1 cellular context compared by ENCODE assay signal in genomic region chr19:40778045-40778864, GRCh38.
TF ChIP-seq lines count a peak whose summit lies in the region.

A gene with protein sequence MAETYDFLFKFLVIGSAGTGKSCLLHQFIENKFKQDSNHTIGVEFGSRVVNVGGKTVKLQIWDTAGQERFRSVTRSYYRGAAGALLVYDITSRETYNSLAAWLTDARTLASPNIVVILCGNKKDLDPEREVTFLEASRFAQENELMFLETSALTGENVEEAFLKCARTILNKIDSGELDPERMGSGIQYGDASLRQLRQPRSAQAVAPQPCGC (plus strand): TSS chr19:40778247. CDS start chr19:40778376, 129 bp downstream.

TF ChIP-seq in HepG2, 621 proteins besides CTCF, POLR2A, EP300 and RAD21 (continued from another document and continues in another):
- TF ChIP-seq KIAA2018 (CRISPR knock-in tag; IDR thresholded peaks at IDR 0.05; ENCODE audit: borderline replicate concordance), result no peak
- TF ChIP-seq UBTF (CRISPR knock-in tag; IDR thresholded peaks at IDR 0.05), result peak; percentile 66
- TF ChIP-seq KLF9 (CRISPR knock-in tag; IDR thresholded peaks at IDR 0.05; ENCODE audit: low read depth), result no peak
- no peak for TF ChIP-seq RELA (CRISPR knock-in tag; IDR thresholded peaks at IDR 0.05)
- TF ChIP-seq HIVEP1 (CRISPR knock-in tag; IDR thresholded peaks at IDR 0.05), result no peak
- TF ChIP-seq ZNF18 (CRISPR knock-in tag; IDR thresholded peaks at IDR 0.05; ENCODE audit: insufficient replicate concordance), result peak; percentile 65
- no peak for TF ChIP-seq ZKSCAN5 (CRISPR knock-in tag; IDR thresholded peaks at IDR 0.05)
- no peak for TF ChIP-seq SMYD3 (CRISPR knock-in tag; IDR thresholded peaks at IDR 0.05)
- no peak for TF ChIP-seq SIX4 (CRISPR knock-in tag; IDR thresholded peaks at IDR 0.05)
- no peak for TF ChIP-seq REL (CRISPR knock-in tag; conservative IDR thresholded peaks at IDR 0.05)
- TF ChIP-seq, protein P1, sequence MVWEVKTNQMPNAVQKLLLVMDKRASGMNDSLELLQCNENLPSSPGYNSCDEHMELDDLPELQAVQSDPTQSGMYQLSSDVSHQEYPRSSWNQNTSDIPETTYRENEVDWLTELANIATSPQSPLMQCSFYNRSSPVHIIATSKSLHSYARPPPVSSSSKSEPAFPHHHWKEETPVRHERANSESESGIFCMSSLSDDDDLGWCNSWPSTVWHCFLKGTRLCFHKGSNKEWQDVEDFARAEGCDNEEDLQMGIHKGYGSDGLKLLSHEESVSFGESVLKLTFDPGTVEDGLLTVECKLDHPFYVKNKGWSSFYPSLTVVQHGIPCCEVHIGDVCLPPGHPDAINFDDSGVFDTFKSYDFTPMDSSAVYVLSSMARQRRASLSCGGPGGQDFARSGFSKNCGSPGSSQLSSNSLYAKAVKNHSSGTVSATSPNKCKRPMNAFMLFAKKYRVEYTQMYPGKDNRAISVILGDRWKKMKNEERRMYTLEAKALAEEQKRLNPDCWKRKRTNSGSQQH (CRISPR knock-in tag; IDR thresholded peaks at IDR 0.05; ENCODE audit: low read depth), result no peak
- no peak for TF ChIP-seq ZSCAN12 (CRISPR knock-in tag; IDR thresholded peaks at IDR 0.05)
- no peak for TF ChIP-seq ZNF614 (CRISPR knock-in tag; IDR thresholded peaks at IDR 0.05; ENCODE audit: borderline replicate concordance)
- TF ChIP-seq SNAPC2 (CRISPR knock-in tag; IDR thresholded peaks at IDR 0.05), result no peak
- no peak for TF ChIP-seq NFE2 (CRISPR knock-in tag; IDR thresholded peaks at IDR 0.05)
- TF ChIP-seq SSRP1 (CRISPR knock-in tag; IDR thresholded peaks at IDR 0.05), result no peak
- TF ChIP-seq ETS1 (CRISPR knock-in tag; IDR thresholded peaks at IDR 0.05), result no peak
- TF ChIP-seq, protein P2, sequence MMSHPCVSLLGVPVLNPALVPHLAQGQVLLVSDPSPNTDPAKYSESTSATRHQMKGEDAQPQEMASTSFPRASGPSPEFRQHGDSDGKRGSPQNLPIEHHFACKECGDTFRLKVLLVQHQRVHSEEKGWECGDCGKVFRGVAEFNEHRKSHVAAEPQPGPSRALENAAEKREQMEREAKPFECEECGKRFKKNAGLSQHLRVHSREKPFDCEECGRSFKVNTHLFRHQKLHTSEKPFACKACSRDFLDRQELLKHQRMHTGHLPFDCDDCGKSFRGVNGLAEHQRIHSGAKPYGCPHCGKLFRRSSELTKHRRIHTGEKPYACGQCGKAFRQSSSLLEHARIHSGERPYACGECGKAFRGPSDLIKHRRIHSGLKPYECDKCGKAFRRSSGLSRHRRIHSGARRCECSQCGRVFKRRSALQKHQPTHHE (CRISPR knock-in tag; IDR thresholded peaks at IDR 0.05; ENCODE audit: borderline replicate concordance), result no peak
- TF ChIP-seq, protein P3, sequence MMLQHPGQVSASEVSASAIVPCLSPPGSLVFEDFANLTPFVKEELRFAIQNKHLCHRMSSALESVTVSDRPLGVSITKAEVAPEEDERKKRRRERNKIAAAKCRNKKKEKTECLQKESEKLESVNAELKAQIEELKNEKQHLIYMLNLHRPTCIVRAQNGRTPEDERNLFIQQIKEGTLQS (CRISPR knock-in tag; IDR thresholded peaks at IDR 0.05), result no peak
- TF ChIP-seq, protein P4, sequence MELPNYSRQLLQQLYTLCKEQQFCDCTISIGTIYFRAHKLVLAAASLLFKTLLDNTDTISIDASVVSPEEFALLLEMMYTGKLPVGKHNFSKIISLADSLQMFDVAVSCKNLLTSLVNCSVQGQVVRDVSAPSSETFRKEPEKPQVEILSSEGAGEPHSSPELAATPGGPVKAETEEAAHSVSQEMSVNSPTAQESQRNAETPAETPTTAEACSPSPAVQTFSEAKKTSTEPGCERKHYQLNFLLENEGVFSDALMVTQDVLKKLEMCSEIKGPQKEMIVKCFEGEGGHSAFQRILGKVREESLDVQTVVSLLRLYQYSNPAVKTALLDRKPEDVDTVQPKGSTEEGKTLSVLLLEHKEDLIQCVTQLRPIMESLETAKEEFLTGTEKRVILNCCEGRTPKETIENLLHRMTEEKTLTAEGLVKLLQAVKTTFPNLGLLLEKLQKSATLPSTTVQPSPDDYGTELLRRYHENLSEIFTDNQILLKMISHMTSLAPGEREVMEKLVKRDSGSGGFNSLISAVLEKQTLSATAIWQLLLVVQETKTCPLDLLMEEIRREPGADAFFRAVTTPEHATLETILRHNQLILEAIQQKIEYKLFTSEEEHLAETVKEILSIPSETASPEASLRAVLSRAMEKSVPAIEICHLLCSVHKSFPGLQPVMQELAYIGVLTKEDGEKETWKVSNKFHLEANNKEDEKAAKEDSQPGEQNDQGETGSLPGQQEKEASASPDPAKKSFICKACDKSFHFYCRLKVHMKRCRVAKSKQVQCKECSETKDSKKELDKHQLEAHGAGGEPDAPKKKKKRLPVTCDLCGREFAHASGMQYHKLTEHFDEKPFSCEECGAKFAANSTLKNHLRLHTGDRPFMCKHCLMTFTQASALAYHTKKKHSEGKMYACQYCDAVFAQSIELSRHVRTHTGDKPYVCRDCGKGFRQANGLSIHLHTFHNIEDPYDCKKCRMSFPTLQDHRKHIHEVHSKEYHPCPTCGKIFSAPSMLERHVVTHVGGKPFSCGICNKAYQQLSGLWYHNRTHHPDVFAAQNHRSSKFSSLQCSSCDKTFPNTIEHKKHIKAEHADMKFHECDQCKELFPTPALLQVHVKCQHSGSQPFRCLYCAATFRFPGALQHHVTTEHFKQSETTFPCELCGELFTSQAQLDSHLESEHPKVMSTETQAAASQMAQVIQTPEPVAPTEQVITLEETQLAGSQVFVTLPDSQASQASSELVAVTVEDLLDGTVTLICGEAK (IDR thresholded peaks at IDR 0.05), result no peak
- TF ChIP-seq, protein P4 (CRISPR knock-in tag; IDR thresholded peaks at IDR 0.05), result no peak
- TF ChIP-seq EED (CRISPR knock-in tag; IDR thresholded peaks at IDR 0.05), result no peak
- TF ChIP-seq GATAD1 (CRISPR knock-in tag; IDR thresholded peaks at IDR 0.05), result peak; percentile 82
- peak; percentile 73; the same call in 1 of the 2 replicates for TF ChIP-seq ZNF430 (CRISPR knock-in tag; IDR thresholded peaks at IDR 0.05)
